Comparison of ENCODE assay signal across 9 cellular contexts in the genomic region with DNA sequence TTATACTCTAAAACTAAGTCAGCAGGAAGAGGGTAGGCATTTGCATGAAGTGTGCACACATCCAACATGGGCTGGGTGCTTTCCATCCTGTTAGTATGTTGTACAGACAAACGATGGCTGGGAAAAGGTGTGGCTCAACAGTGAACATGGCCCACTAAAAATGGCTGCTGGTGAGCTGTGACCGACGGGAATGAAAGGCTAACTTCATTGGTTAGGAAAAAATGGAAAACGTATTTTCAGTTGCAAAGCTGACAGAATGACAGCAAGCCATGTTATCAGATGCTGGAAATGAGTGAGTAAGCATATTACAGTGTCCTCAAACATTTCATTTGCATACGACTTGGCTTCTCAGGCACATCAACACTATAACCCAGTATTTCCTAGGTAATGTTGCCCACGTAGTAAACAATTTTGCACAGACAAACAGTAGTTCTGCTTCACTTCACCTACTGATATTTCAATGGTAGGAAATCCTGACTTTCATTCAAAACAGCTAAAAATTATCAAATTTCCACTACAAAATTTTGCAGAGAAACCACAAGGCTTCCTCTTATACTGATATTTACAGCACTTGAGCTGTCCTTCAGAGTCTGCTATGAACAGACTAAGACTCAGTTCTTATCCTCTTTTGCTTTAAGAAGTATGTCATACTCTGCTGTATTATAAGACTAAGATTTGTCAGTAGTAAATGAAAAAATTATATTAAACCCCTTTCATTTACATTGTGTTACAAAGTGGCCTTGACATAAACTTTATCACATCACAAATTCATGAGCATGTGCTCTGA.
A peak's percentile ranks its signal among the peaks of the same experiment; 100 is the strongest.
DNase-seq lines count a peak whose midpoint lies in the region; ATAC-seq and TF ChIP-seq lines count a peak whose summit lies in the region.
"Had no signal": no experiment of that assay in that cellular context is flagged by ENCODE, and none has a peak within 500 bp of the region (broad histone marks: within the 10 kb centered on the region; RNA-seq: fewer than 3 reads in every experiment).

No MANE protein-coding gene starts in this region.

- H3K27ac ChIP-seq in OCI-LY7 (ENCODE audit: low read depth, low read length, poor library complexity, severe bottlenecking) (no peak overlapping the region), A673 (ENCODE audit: low read depth, low read length, poor library complexity, severe bottlenecking) (no peak overlapping the region)
- H3K27ac ChIP-seq: neutrophil had no signal

- H3K4me3 ChIP-seq in OCI-LY7 (ENCODE audit: low read depth, low read length, poor library complexity, severe bottlenecking) = no peak overlapping the region
- no peak overlapping the region for H3K4me3 ChIP-seq in A673 (ENCODE audit: low read depth, low read length, poor library complexity, severe bottlenecking)

- TF ChIP-seq CTCF in GM13976 (IDR thresholded peaks at IDR 0.05; ENCODE audit: borderline replicate concordance, control extremely low read depth, extremely low read depth, insufficient read depth, missing control alignments) (no peak), OCI-LY7 (conservative IDR thresholded peaks at IDR 0.05; ENCODE audit: low read length) (no peak), osteocyte (IDR thresholded peaks at IDR 0.05) (no peak), A673 (conservative IDR thresholded peaks at IDR 0.05; ENCODE audit: low read depth, low read length) (no peak)

- peak overlapping the region; percentile 32; the same call in 1 of the 2 replicates for H3K4me2 ChIP-seq in OCI-LY7 (ENCODE audit: low read length)

- intact Hi-C loops in OCI-LY7 (cut with micrococcal nuclease; ENCODE audit: unreplicated experiment) (no loop called here), A673 (cut with micrococcal nuclease; ENCODE audit: unreplicated experiment) (no loop called here)

- no peak overlapping the region for H3K4me3 Mint-ChIP-seq in osteocyte (ENCODE audit: unreplicated experiment)

- ATAC-seq in GM21515 (IDR thresholded peaks at IDR 0.05; ENCODE audit: unreplicated experiment) (peak; percentile 50), GM19455 (IDR thresholded peaks at IDR 0.05; ENCODE audit: unreplicated experiment) (no peak)

- no peaks in the 10 kb centered on the region for H3K27me3 ChIP-seq in A673 (replicated peaks; ENCODE audit: insufficient read depth, low read depth, low read length, poor library complexity)
- H3K27me3 ChIP-seq: neutrophil had no signal

- DNase-seq in GM13976 (ENCODE audit: low spot score) (peak; percentile 60), OCI-LY7 (ENCODE audit: low spot score) (peak; percentile 23), germinal center (ENCODE audit: low spot score) (peak; percentile 59), osteocyte (ENCODE audit: extremely low spot score, unreplicated experiment) (no peak), A673 (ENCODE audit: low spot score) (no peak), NCI-H1436 (lab: John Stamatoyannopoulos, UW) (no peak)

- CTCF ChIA-PET in OCI-LY7 (lab: Charles Lee; ENCODE audit: unreplicated experiment) = no interaction called here
- CTCF ChIA-PET in A673 (lab: Charles Lee) = no interaction called here

- H3K4me1 ChIP-seq in OCI-LY7 (ENCODE audit: insufficient read depth, low read length, poor library complexity, severe bottlenecking) (peaks cover 16% of the 10 kb centered on the region), A673 (ENCODE audit: insufficient read depth, low read length, poor library complexity, severe bottlenecking) (no peaks in the 10 kb centered on the region)

- no peaks in the 10 kb centered on the region for H3K9me2 ChIP-seq in OCI-LY7 (ENCODE audit: insufficient read depth, low read length)

- H4K20me1 ChIP-seq in OCI-LY7 (ENCODE audit: insufficient read depth, low read length) = no peaks in the 10 kb centered on the region

- no peak overlapping the region for H3K27ac Mint-ChIP-seq in osteocyte (ENCODE audit: unreplicated experiment)

- BruUV-seq in OCI-LY7 (replicated peaks; lab: Mats Ljungman, UMichigan) = no TSS peak
- no TSS peak for BruUV-seq in A673 (replicated peaks; lab: Mats Ljungman, UMichigan)

- peaks cover 64% of the 10 kb centered on the region for H3K36me3 Mint-ChIP-seq in osteocyte (ENCODE audit: unreplicated experiment)

- H3K9me3 ChIP-seq in OCI-LY7 (ENCODE audit: low read length) = no peaks in the 10 kb centered on the region
- no peaks in the 10 kb centered on the region for H3K9me3 ChIP-seq in A673 (ENCODE audit: low read depth, low read length, poor library complexity, severe bottlenecking)
- H3K9me3 ChIP-seq: neutrophil had no signal

- H3K4me1 Mint-ChIP-seq in osteocyte (ENCODE audit: unreplicated experiment) = no peaks in the 10 kb centered on the region

- H2AFZ ChIP-seq in OCI-LY7 (ENCODE audit: low read length) = no peak overlapping the region

- no peaks in the 10 kb centered on the region for H3K27me3 Mint-ChIP-seq in osteocyte (ENCODE audit: unreplicated experiment)

- POLR2A ChIA-PET in OCI-LY7 (lab: Charles Lee) (interaction anchor here (1.4 to 1.8 kb wide), 2 partner anchors 10 to 98 kb away, joined by 3 to 5 read pairs; no protein-coding TSS in a partner anchor), A673 (lab: Charles Lee; ENCODE audit: low non-redundant PET) (no interaction called here)

- H3K9me3 Mint-ChIP-seq in osteocyte (ENCODE audit: unreplicated experiment) = peaks cover 7% of the 10 kb centered on the region

- H3K36me3 ChIP-seq in OCI-LY7 (ENCODE audit: insufficient read depth, low read length) (peaks cover 6% of the 10 kb centered on the region; the same call in 1 of the 2 replicates), A673 (ENCODE audit: insufficient read depth, low read length, poor library complexity, severe bottlenecking) (no peaks in the 10 kb centered on the region)

- no peaks in the 10 kb centered on the region for H3K79me2 ChIP-seq in OCI-LY7 (ENCODE audit: insufficient read depth, low read depth, low read length)

- in situ Hi-C loops in GM13976 (cut with MboI; ENCODE audit: low sequenced_read_pairs, unreplicated experiment) = no loop called here

Comparison
In these comparisons a context has a peak if more than half of its experiments do, and no peak if none do; other contexts are left out.
1. DNase-seq: peak in GM13976 (single experiment), OCI-LY7 (single experiment) and germinal center (single experiment); none in osteocyte (single experiment), A673 (single experiment) and NCI-H1436 (single experiment).